Comparison of ENCODE assay signal across 8 cellular contexts in genomic region chr3:47009225-47010049, GRCh38. TPM values are rescaled to one million over a fixed set of nuclear protein-coding genes. Genes with fewer than 3 reads are reported as not detected.
DNase-seq lines count a peak whose midpoint lies in the region; ATAC-seq and TF ChIP-seq lines count a peak whose summit lies in the region.

No MANE protein-coding gene starts in this region.

- TF ChIP-seq CTCF in epithelial cell of proximal tubule (conservative IDR thresholded peaks at IDR 0.05; ENCODE audit: low read depth, low read length), result no peak

- H3K4me3 ChIP-seq in epithelial cell of proximal tubule (ENCODE audit: low read depth, low read length), result peak overlapping the region; percentile 60

- CTCF ChIA-PET in HEK293T (lab: Yijun Ruan, JAX), result interaction anchor here (1.3 kb wide), 1 partner anchor 86 kb away, joined by 4 read pairs; no protein-coding TSS in a partner anchor

- ATAC-seq in GM18873 (IDR thresholded peaks at IDR 0.05; ENCODE audit: low FRiP score, unreplicated experiment), result no peak

- DNase-seq in GM04503 (ENCODE audit: low read depth), result peak; percentile 60
- DNase-seq in HEK293T (ENCODE audit: extremely low spot score), result peak; percentile 76
- DNase-seq in NCI-H2171 (lab: John Stamatoyannopoulos, UW), result peak; percentile 31
- peak; percentile 55 for DNase-seq in activated T-cell treated with anti-CD3 and anti-CD28 coated beads for 1 hour (ENCODE audit: low read depth)
- DNase-seq in epithelial cell of proximal tubule (ENCODE audit: low read depth), result peak; percentile 22
- DNase-seq in mucosa of gallbladder (ENCODE audit: low spot score), result peak; percentile 88
- peak; percentile 39 to 60 for DNase-seq in stimulated activated CD8-positive, alpha-beta memory T cell treated with anti-CD3 and anti-CD28 coated beads, Interleukin-4, amount 100 ng/mL, for 1 hour (ENCODE audit: low read depth in 2 of 2, low spot score in 1 of 2)

- POLR2A ChIA-PET in HEK293T (lab: Yijun Ruan, JAX), result interaction anchor here (0.6 to 3.0 kb wide), 19 partner anchors 9 to 371 kb away, joined by 3 to 14 read pairs (median 3); partner anchors contain the start of genes NBEAL2, PTPN23 and SETD2

TF ChIP-seq in HEK293T, 16 proteins besides CTCF, POLR2A, EP300 and RAD21:
- TF ChIP-seq L3MBTL2 (conservative IDR thresholded peaks at IDR 0.05) (no peak), ZNF384 (IDR thresholded peaks at IDR 0.05) (no peak), PKNOX1 (IDR thresholded peaks at IDR 0.05) (peak; percentile 86), ARNT (IDR thresholded peaks at IDR 0.05) (no peak), FOXM1 (IDR thresholded peaks at IDR 0.05; ENCODE audit: borderline replicate concordance) (no peak), FOXK2 (IDR thresholded peaks at IDR 0.05) (no peak)
TF ChIP-seq in HEK293T: peak in this region for 1.

RNA-seq across cellular contexts. Expression of gene NBEAL2, which starts 30.0 kb away (rescaled TPM):
- total RNA-seq in epithelial cell of proximal tubule (40.7 and 79.7 TPM in 2 replicates), mucosa of gallbladder (150 TPM)

RNA-seq across cellular contexts. Expression of gene CCDC12, which starts 32.9 kb away (rescaled TPM):
- total RNA-seq in epithelial cell of proximal tubule (41.9 and 60.3 TPM in 2 replicates), mucosa of gallbladder (50.0 TPM)

Comparison
In these comparisons a context has a peak if more than half of its experiments do, and no peak if none do; other contexts are left out.
1. DNase-seq: peak in every context shown above with its lines; median percentile 88 in mucosa of gallbladder; 76 in HEK293T; 60 in GM04503; 55 in activated T-cell treated with anti-CD3 and anti-CD28 coated beads for 1 hour; 50 in stimulated activated CD8-positive, alpha-beta memory T cell treated with anti-CD3 and anti-CD28 coated beads, Interleukin-4, amount 100 ng/mL, for 1 hour; 31 in NCI-H2171; 22 in epithelial cell of proximal tubule.